In genomic region chr19:8370176-8371010, GRCh38 we compare ENCODE assay signal across 18 cellular contexts. TPM values are rescaled to one million over a fixed set of nuclear protein-coding genes. Genes with fewer than 3 reads are reported as not detected.
DNase-seq lines count a peak whose midpoint lies in the region; ATAC-seq, FAIRE-seq and TF ChIP-seq lines count a peak whose summit lies in the region.
"Had no signal": no experiment of that assay in that cellular context is flagged by ENCODE, and none has a peak within 500 bp of the region (broad histone marks: within the 10 kb centered on the region; RNA-seq: fewer than 3 reads in every experiment).

No MANE protein-coding gene starts in this region.

- no peak for FAIRE-seq in A549 (lab: Jason Lieb, UNC)

- H3K4me3 ChIP-seq in A549 = no peak overlapping the region
- H3K4me3 ChIP-seq: GM23248, prostate gland, SJSA1 had no signal

- peaks cover 16% of the 10 kb centered on the region for H3K27me3 Mint-ChIP-seq in nephron progenitor cell (ENCODE audit: low read depth, poor library complexity)

- 78% methylated on average over 19 of the region's 19 CpGs for WGBS in A549 (ENCODE audit: missing lambda C conversion rate)

- peaks cover 39% of the 10 kb centered on the region for H3K4me1 Mint-ChIP-seq in nephron progenitor cell

- ATAC-seq in A549 (no peak; a peak in 1 of 6 replicates), GM21723 (IDR thresholded peaks at IDR 0.05; ENCODE audit: unreplicated experiment) (no peak)

- H3K36me3 Mint-ChIP-seq in nephron progenitor cell (ENCODE audit: low read depth) = peaks cover 36% of the 10 kb centered on the region

- POLR2A ChIA-PET in A549 (lab: Yijun Ruan, JAX) = interaction anchor here (0.6 to 0.7 kb wide), 2 partner anchors 8 to 22 kb away, joined by 3 to 4 read pairs; no protein-coding TSS in a partner anchor
- POLR2A ChIA-PET in RWPE1 (lab: Yijun Ruan, JAX; ENCODE audit: low non-redundant PET) = no interaction called here

- DNase-seq in A549 (ENCODE audit: low read depth in 1 of 2, low spot score in 1 of 2) (no peak), RWPE1 (ENCODE audit: low spot score) (no peak), fibroblast of peridontal ligament (ENCODE audit: extremely low read depth) (peak; percentile 23), nephron progenitor cell (no peak), hypothalamus (lab: John Stamatoyannopoulos, UW) (no peak), COLO829 (ENCODE audit: low spot score) (no peak), SW 1271 (lab: John Stamatoyannopoulos, UW) (no peak)
- DNase-seq: activated CD4-positive, alpha-beta T cell treated with anti-CD3 and anti-CD28 coated beads for 48 hours; activated naive CD4-positive, alpha-beta T cell treated with anti-CD3 and anti-CD28 coated beads, Interleukin-2, amount 50 U/mL, for 16 hours; activated T-cell treated with anti-CD3 and anti-CD28 coated beads for 4 hours; Caco-2; effector memory CD4-positive, alpha-beta T cell; GM23248; naive B cell; T1000 had no signal

- TF ChIP-seq CTCF in A549 (IDR thresholded peaks at IDR 0.05) (no peak), RWPE1 (conservative IDR thresholded peaks at IDR 0.05; ENCODE audit: low read depth) (no peak), nephron progenitor cell (IDR thresholded peaks at IDR 0.05) (no peak)

- no peaks in the 10 kb centered on the region for H3K9me3 Mint-ChIP-seq in nephron progenitor cell

- peak overlapping the region in 1 of 2 experiments; percentile 39; a peak in 1 of 6 replicates for H3K27ac ChIP-seq in A549
- peak overlapping the region; percentile 19; the same call in 1 of the 2 replicates for H3K27ac ChIP-seq in RWPE1
- H3K27ac ChIP-seq: GM23248, prostate gland, SJSA1 had no signal

- peak overlapping the region; percentile 42 for H3K27ac Mint-ChIP-seq in nephron progenitor cell
- H3K27ac Mint-ChIP-seq: naive B cell had no signal

- H3K4me3 Mint-ChIP-seq in nephron progenitor cell = no peak overlapping the region
- H3K4me3 Mint-ChIP-seq: naive B cell had no signal

- no peaks in the 10 kb centered on the region for H3K9me3 ChIP-seq in A549
- H3K9me3 ChIP-seq: Caco-2, prostate gland, SJSA1 had no signal

- no peak for TF ChIP-seq EP300 in A549 (IDR thresholded peaks at IDR 0.05)

- H3K4me1 ChIP-seq in A549 = peaks cover 41% of the 10 kb centered on the region

- no peak overlapping the region; the same call in 2 of the 3 replicates for H3K4me2 ChIP-seq in A549

- no peak for TF ChIP-seq POLR2A in A549 (IDR thresholded peaks at IDR 0.05; ENCODE audit: low read length)

- no peak for TF ChIP-seq RAD21 in A549 (conservative IDR thresholded peaks at IDR 0.05 in 1 of 2, IDR thresholded peaks at IDR 0.05 in 1 of 2)

- CTCF ChIA-PET in A549 (lab: Yijun Ruan, JAX) (interaction anchor here (0.6 to 1.2 kb wide), 2 partner anchors 16 kb away, joined by 3 to 4 read pairs; no protein-coding TSS in a partner anchor), RWPE1 (lab: Yijun Ruan, JAX) (interaction anchor here (0.7 kb wide), 1 partner anchor 21 kb away, joined by 3 read pairs; no protein-coding TSS in a partner anchor)

TF ChIP-seq in A549, 52 proteins besides CTCF, POLR2A, EP300 and RAD21:
- TF ChIP-seq HEYL (CRISPR knock-in tag; IDR thresholded peaks at IDR 0.05) = no peak
- TF ChIP-seq POLR2AphosphoS2 (conservative IDR thresholded peaks at IDR 0.05; ENCODE audit: low read length) = peak; percentile 67; the same call in 1 of the 2 replicates
- no peak for TF ChIP-seq PBX3 (IDR thresholded peaks at IDR 0.05)

RNA-seq across cellular contexts. Expression of gene ANGPTL4, which starts 6.4 kb away (rescaled TPM):
- polyA plus RNA-seq in A549 (2011; rRNA removed) (30.8 and 32.6 TPM in 2 replicates), A549 (2017; fragmentation: RNase III; extraction: RNeasy Plus Mini Kit Qiagen cat#74134 plus additional on column Dnase treatment) (12.3 to 18.1 TPM (median 15.1 TPM) in 3 replicates)
- 48.7 and 67.4 TPM in 2 replicates for polyA plus RNA-seq in A549 (2012; cell fraction: cytosol; rRNA removed)
- 203 and 238 TPM in 2 replicates for polyA plus RNA-seq in A549 (2012; cell fraction: nucleus; rRNA removed)
- 15.6 and 19.4 TPM in 2 replicates for polyA minus RNA-seq in A549 (2011; rRNA and poly(A)+ RNA removed)

RNA-seq across cellular contexts. Expression of gene RAB11B, which starts 19.8 kb away (rescaled TPM):
- polyA plus RNA-seq in A549 (2011; rRNA removed) = 22.3 and 25.1 TPM in 2 replicates
- 122 and 146 TPM in 2 replicates for polyA plus RNA-seq in A549 (2012; cell fraction: cytosol; rRNA removed)
- polyA plus RNA-seq in A549 (2012; cell fraction: nucleus; rRNA removed) = 143 and 192 TPM in 2 replicates
- polyA plus RNA-seq in A549 (2017; fragmentation: RNase III; extraction: RNeasy Plus Mini Kit Qiagen cat#74134 plus additional on column Dnase treatment) = 86.7 to 95.7 TPM (median 93.7 TPM) in 3 replicates
- 15.8 and 24.0 TPM in 2 replicates for polyA minus RNA-seq in A549 (2011; rRNA and poly(A)+ RNA removed)

RNA-seq across cellular contexts. Expression of gene KANK3, which starts 27.3 kb away (rescaled TPM):
- polyA plus RNA-seq in A549 (2011; rRNA removed) (1.0 and 1.2 TPM in 2 replicates), A549 (2017; fragmentation: RNase III; extraction: RNeasy Plus Mini Kit Qiagen cat#74134 plus additional on column Dnase treatment) (1.5 to 1.6 TPM (median 1.5 TPM) in 3 replicates)
- 2.1 and 2.8 TPM in 2 replicates for polyA plus RNA-seq in A549 (2012; cell fraction: cytosol; rRNA removed)
- polyA plus RNA-seq in A549 (2012; cell fraction: nucleus; rRNA removed) = 4.1 and 5.7 TPM in 2 replicates
- polyA minus RNA-seq in A549 (2011; rRNA and poly(A)+ RNA removed) = 1.2 and 1.5 TPM in 2 replicates
- polyA plus RNA-seq: GM23248 had no signal

RNA-seq across cellular contexts. Expression of gene MARCHF2, which starts 42.7 kb away (rescaled TPM):
- polyA plus RNA-seq in A549 (2011; rRNA removed) (12.4 and 12.8 TPM in 2 replicates), A549 (2017; fragmentation: RNase III; extraction: RNeasy Plus Mini Kit Qiagen cat#74134 plus additional on column Dnase treatment) (13.1 to 15.3 TPM (median 13.2 TPM) in 3 replicates)
- polyA plus RNA-seq in A549 (2012; cell fraction: cytosol; rRNA removed) = 20.7 and 33.3 TPM in 2 replicates
- 33.1 and 33.6 TPM in 2 replicates for polyA plus RNA-seq in A549 (2012; cell fraction: nucleus; rRNA removed)
- polyA minus RNA-seq in A549 (2011; rRNA and poly(A)+ RNA removed) = 16.7 and 27.6 TPM in 2 replicates

RNA-seq across cellular contexts. Expression of gene RPS28, which starts 49.1 kb away (rescaled TPM):
- polyA plus RNA-seq in A549 (2011; rRNA removed) (374 and 406 TPM in 2 replicates), A549 (2017; fragmentation: RNase III; extraction: RNeasy Plus Mini Kit Qiagen cat#74134 plus additional on column Dnase treatment) (399 to 449 TPM (median 404 TPM) in 3 replicates)
- polyA plus RNA-seq in A549 (2012; cell fraction: cytosol; rRNA removed) = 710 and 713 TPM in 2 replicates
- polyA plus RNA-seq in A549 (2012; cell fraction: nucleus; rRNA removed) = 369 and 438 TPM in 2 replicates
- polyA minus RNA-seq in A549 (2011; rRNA and poly(A)+ RNA removed) = 95.9 and 197 TPM in 2 replicates
